In the genomic region with DNA sequence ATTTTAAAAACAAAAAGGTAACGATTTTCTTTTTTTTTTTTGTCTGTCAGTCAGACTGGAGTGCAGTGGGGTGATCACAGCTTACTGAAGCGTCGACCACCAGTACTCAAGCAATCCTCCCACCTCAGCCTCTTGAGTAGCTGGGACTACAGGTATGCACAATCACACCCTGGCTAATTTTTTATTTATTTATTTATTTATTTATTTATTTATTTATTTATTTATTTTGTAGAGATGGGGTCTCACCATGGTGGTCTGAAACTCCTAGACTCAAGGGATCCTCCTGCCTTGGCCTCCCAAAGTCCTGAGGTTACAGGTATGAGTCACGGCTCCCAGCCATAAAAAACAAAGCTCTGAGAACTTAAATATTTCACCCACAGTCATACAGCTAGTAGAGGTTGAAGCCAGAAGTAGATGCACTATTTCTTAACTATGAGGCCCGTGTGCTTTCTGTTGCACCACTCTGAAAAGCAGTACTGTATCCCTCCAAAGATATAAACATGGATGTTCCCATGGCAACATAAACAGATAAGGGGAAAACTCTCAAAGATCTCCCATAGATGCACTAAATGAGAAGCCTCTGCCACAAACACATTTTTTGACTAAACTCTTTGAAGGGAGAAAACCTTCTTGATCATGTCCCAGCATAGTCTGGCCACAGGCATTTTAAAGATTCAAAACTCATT, we compare ENCODE assay signal across 23 cellular contexts.
DNase-seq lines count a peak whose midpoint lies in the region; ATAC-seq and TF ChIP-seq lines count a peak whose summit lies in the region.
"Had no signal": no experiment of that assay in that cellular context is flagged by ENCODE, and none has a peak within 500 bp of the region (broad histone marks: within the 10 kb centered on the region; RNA-seq: fewer than 3 reads in every experiment).

No MANE protein-coding gene starts in this region.

- DNase-seq in DMS53 (lab: John Stamatoyannopoulos, UW), result peak; percentile 19
- DNase-seq in DMS53 treated with DMSO at 0.1 percent for 48 hours (lab: John Stamatoyannopoulos, UW; ENCODE audit: unreplicated experiment), result no peak
- DNase-seq in fibroblast of lung (ENCODE audit: low read depth in 2 of 2), result peak; percentile 34 to 51
- DNase-seq in BE2C, result no peak
- DNase-seq in CD1c-positive myeloid dendritic cell (ENCODE audit: extremely low spot score), result no peak
- DNase-seq in stomach, result no peak
- DNase-seq: activated CD4-positive, alpha-beta T cell treated with anti-CD3 and anti-CD28 coated beads, Interleukin-2, amount 50 U/mL, for 48 hours; activated T-cell treated with anti-CD3 and anti-CD28 coated beads, Interleukin-2, amount 50 U/mL, for 24 hours; caudate nucleus; effector CD4-positive, alpha-beta T cell; kidney glomerular epithelial cell; NCI-H1417 treated with DMSO at 0.1 percent for 48 hours; NCI-H2227 treated with DMSO at 0.1 percent for 48 hours; stimulated activated CD4-positive, alpha-beta T cell treated with anti-CD3 and anti-CD28 coated beads, Interleukin-12 subunit alpha, Interleukin-12 subunit beta, amount 100 ng/mL, for 4 hours; T-helper 1 cell had no signal

- TF ChIP-seq EP300 in stomach (IDR thresholded peaks at IDR 0.05), result no peak

- no peak for TF ChIP-seq POLR2A in stomach (IDR thresholded peaks at IDR 0.05)

- 73 to 79% (median 75%) methylated on average over 5 of the region's 5 CpGs for WGBS in stomach, 5 donors

- no peak overlapping the region for H2AFZ ChIP-seq in fibroblast of lung (ENCODE audit: low read length)
- H2AFZ ChIP-seq: neural progenitor cell had no signal

- H3K4me3 ChIP-seq in fibroblast of lung (replicated peaks in 1 of 4; ENCODE audit: control extremely low read depth in 1 of 4, insufficient read depth in 1 of 4, low read depth in 3 of 4, low read length in 4 of 4) (no peak overlapping the region), BE2C (ENCODE audit: low read depth, low read length) (no peak overlapping the region), stomach (no peak overlapping the region)
- H3K4me3 ChIP-seq: BLaER1 treated with 17β-estradiol and CSF1 and Interleukin-3, amounts not matched to agents 10 nM and 100 nM; neural progenitor cell had no signal

- TF ChIP-seq CTCF in fibroblast of lung (conservative IDR thresholded peaks at IDR 0.05 in 1 of 2, IDR thresholded peaks at IDR 0.05 in 1 of 2; ENCODE audit: low read depth in 1 of 2, low read length in 2 of 2) (no peak), nephron (IDR thresholded peaks at IDR 0.05; ENCODE audit: unreplicated experiment in 3 of 3) (no peak), BE2C (IDR thresholded peaks at IDR 0.05; ENCODE audit: low read depth, low read length) (no peak), stomach (IDR thresholded peaks at IDR 0.05) (no peak)

- H3K4me1 ChIP-seq in fibroblast of lung (ENCODE audit: control insufficient read depth, extremely low read depth, insufficient read depth, low read length), result no peaks in the 10 kb centered on the region
- no peaks in the 10 kb centered on the region for H3K4me1 ChIP-seq in BE2C
- H3K4me1 ChIP-seq in stomach, result peaks cover 0 to 17% (median 3%) of the 10 kb centered on the region in 4 donors
- H3K4me1 ChIP-seq: BLaER1 treated with 17β-estradiol and CSF1 and Interleukin-3, amounts not matched to agents 10 nM and 100 nM; neural progenitor cell had no signal

- H3K9me3 Mint-ChIP-seq in nephron, result no peaks in the 10 kb centered on the region
- H3K9me3 Mint-ChIP-seq: activated naive CD4-positive, alpha-beta T cell treated with anti-CD3 and anti-CD28 coated beads, Interleukin-2, amount 50 U/mL, for 24 hours; activated T-cell treated with anti-CD3 and anti-CD28 coated beads, Interleukin-2, amount 50 U/mL, for 24 hours; neural progenitor cell had no signal

- H3K27me3 ChIP-seq in fibroblast of lung (ENCODE audit: control insufficient read depth, insufficient read depth, low read length), result no peaks in the 10 kb centered on the region
- no peaks in the 10 kb centered on the region for H3K27me3 ChIP-seq in BE2C
- no peaks in the 10 kb centered on the region for H3K27me3 ChIP-seq in stomach
- H3K27me3 ChIP-seq: BLaER1 treated with 17β-estradiol and CSF1 and Interleukin-3, amounts not matched to agents 10 nM and 100 nM; neural progenitor cell had no signal

- H3K4me1 Mint-ChIP-seq in nephron, result peaks cover 32% of the 10 kb centered on the region
- H3K4me1 Mint-ChIP-seq: activated naive CD4-positive, alpha-beta T cell treated with anti-CD3 and anti-CD28 coated beads, Interleukin-2, amount 50 U/mL, for 24 hours had no signal

- H3K27me3 Mint-ChIP-seq in nephron (ENCODE audit: low read depth), result peaks cover 3% of the 10 kb centered on the region

- no peak overlapping the region for H3K27ac ChIP-seq in fibroblast of lung (ENCODE audit: insufficient read depth, low read length)
- no peak overlapping the region for H3K27ac ChIP-seq in stomach
- H3K27ac ChIP-seq: 22Rv1; BLaER1 treated with 17β-estradiol and CSF1 and Interleukin-3, amounts not matched to agents 10 nM and 100 nM; neural progenitor cell; VCaP had no signal

- H3K9me3 ChIP-seq in fibroblast of lung (ENCODE audit: control insufficient read depth, insufficient read depth, low read depth, low read length) (no peaks in the 10 kb centered on the region), BE2C (no peaks in the 10 kb centered on the region), stomach (no peaks in the 10 kb centered on the region)
- H3K9me3 ChIP-seq: BLaER1 treated with 17β-estradiol and CSF1 and Interleukin-3, amounts not matched to agents 10 nM and 100 nM had no signal

- no peak overlapping the region for H3K9ac ChIP-seq in fibroblast of lung (ENCODE audit: insufficient read depth, low read length)
- H3K9ac ChIP-seq: BLaER1 treated with 17β-estradiol and CSF1 and Interleukin-3, amounts not matched to agents 10 nM and 100 nM; neural progenitor cell had no signal

- H4K20me1 ChIP-seq in fibroblast of lung (ENCODE audit: control insufficient read depth, extremely low read depth, insufficient read depth, low read length), result peaks cover 1% of the 10 kb centered on the region
- H4K20me1 ChIP-seq: BLaER1 treated with 17β-estradiol and CSF1 and Interleukin-3, amounts not matched to agents 10 nM and 100 nM had no signal

- ATAC-seq in SK-N-SH treated with all-trans-retinoic acid at 6 μM for 48 hours, result peak; percentile 80
- ATAC-seq: esophagus mucosa had no signal

- intact Hi-C loops in stomach (cut with DNase I; ENCODE audit: low total_unique reads), result no loop called here

- no peak overlapping the region for H3K4me2 ChIP-seq in fibroblast of lung (ENCODE audit: extremely low read depth, insufficient read depth, low read length)
- H3K4me2 ChIP-seq: BLaER1 treated with 17β-estradiol and CSF1 and Interleukin-3, amounts not matched to agents 10 nM and 100 nM; neural progenitor cell had no signal

- peak overlapping the region in 2 of 3 experiments; percentile 66 for H3K27ac Mint-ChIP-seq in nephron
- H3K27ac Mint-ChIP-seq: activated naive CD4-positive, alpha-beta T cell treated with anti-CD3 and anti-CD28 coated beads, Interleukin-2, amount 50 U/mL, for 24 hours; activated T-cell treated with anti-CD3 and anti-CD28 coated beads, Interleukin-2, amount 50 U/mL, for 24 hours; neural progenitor cell had no signal

- H3K36me3 Mint-ChIP-seq in nephron (ENCODE audit: low read depth), result no peaks in the 10 kb centered on the region
- H3K36me3 Mint-ChIP-seq: activated naive CD4-positive, alpha-beta T cell treated with anti-CD3 and anti-CD28 coated beads, Interleukin-2, amount 50 U/mL, for 24 hours; neural progenitor cell had no signal

- H3K4me3 Mint-ChIP-seq in nephron, result no peak overlapping the region
- H3K4me3 Mint-ChIP-seq: activated naive CD4-positive, alpha-beta T cell treated with anti-CD3 and anti-CD28 coated beads, Interleukin-2, amount 50 U/mL, for 24 hours; activated T-cell treated with anti-CD3 and anti-CD28 coated beads, Interleukin-2, amount 50 U/mL, for 24 hours; neural progenitor cell had no signal

- no peaks in the 10 kb centered on the region for H3K79me2 ChIP-seq in fibroblast of lung (ENCODE audit: control insufficient read depth, insufficient read depth, low read length)

- no peaks in the 10 kb centered on the region for H3K36me3 ChIP-seq in fibroblast of lung (ENCODE audit: control insufficient read depth, insufficient read depth, low read length)
- no peaks in the 10 kb centered on the region for H3K36me3 ChIP-seq in BE2C
- no peaks in the 10 kb centered on the region for H3K36me3 ChIP-seq in stomach
- H3K36me3 ChIP-seq: BLaER1 treated with 17β-estradiol and CSF1 and Interleukin-3, amounts not matched to agents 10 nM and 100 nM; neural progenitor cell had no signal

TF ChIP-seq in SK-N-SH treated with all-trans-retinoic acid at 6 μM for 48 hours, 23 proteins besides CTCF, POLR2A, EP300 and RAD21:
- TF ChIP-seq, protein P1, sequence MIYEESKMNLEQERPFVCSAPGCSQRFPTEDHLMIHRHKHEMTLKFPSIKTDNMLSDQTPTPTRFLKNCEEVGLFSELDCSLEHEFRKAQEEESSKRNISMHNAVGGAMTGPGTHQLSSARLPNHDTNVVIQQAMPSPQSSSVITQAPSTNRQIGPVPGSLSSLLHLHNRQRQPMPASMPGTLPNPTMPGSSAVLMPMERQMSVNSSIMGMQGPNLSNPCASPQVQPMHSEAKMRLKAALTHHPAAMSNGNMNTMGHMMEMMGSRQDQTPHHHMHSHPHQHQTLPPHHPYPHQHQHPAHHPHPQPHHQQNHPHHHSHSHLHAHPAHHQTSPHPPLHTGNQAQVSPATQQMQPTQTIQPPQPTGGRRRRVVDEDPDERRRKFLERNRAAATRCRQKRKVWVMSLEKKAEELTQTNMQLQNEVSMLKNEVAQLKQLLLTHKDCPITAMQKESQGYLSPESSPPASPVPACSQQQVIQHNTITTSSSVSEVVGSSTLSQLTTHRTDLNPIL (CRISPR knock-in tag; IDR thresholded peaks at IDR 0.05; ENCODE audit: low read depth), result no peak
- TF ChIP-seq ESRRG (CRISPR knock-in tag; IDR thresholded peaks at IDR 0.05) (no peak), OSR1 (CRISPR knock-in tag; IDR thresholded peaks at IDR 0.05) (no peak)

Comparison
In these comparisons a context has a peak if more than half of its experiments do, and no peak if none do; other contexts are left out.
1. DNase-seq: peak in DMS53 (single experiment) and fibroblast of lung (2 of 2); none in DMS53 treated with DMSO at 0.1 percent for 48 hours (single experiment), BE2C (single experiment), CD1c-positive myeloid dendritic cell (single experiment) and stomach (single experiment).